8 cellular contexts compared by ENCODE assay signal in genomic region chr3:186566772-186567071, GRCh38. TPM values are rescaled to one million over a fixed set of nuclear protein-coding genes. Genes with fewer than 3 reads are reported as not detected.
DNase-seq lines count a peak whose midpoint lies in the region; ATAC-seq, FAIRE-seq and TF ChIP-seq lines count a peak whose summit lies in the region.

No MANE protein-coding gene starts in this region.

- no peaks in the 10 kb centered on the region for H3K27me3 Mint-ChIP-seq in activated T-cell treated with anti-CD3 and anti-CD28 coated beads, Interleukin-2, amount 50 U/mL, for 24 hours
- H3K27me3 Mint-ChIP-seq in T-cell (no peaks in the 10 kb centered on the region), glutamatergic neuron (ENCODE audit: unreplicated experiment) (peaks cover 11% of the 10 kb centered on the region)

- H3K36me3 ChIP-seq in spleen = peaks cover 0 to 24% (median 3%) of the 10 kb centered on the region in 6 donors

- H3K36me3 Mint-ChIP-seq in activated T-cell treated with anti-CD3 and anti-CD28 coated beads, Interleukin-2, amount 50 U/mL, for 24 hours (ENCODE audit: low read depth) = peaks cover 60% of the 10 kb centered on the region
- peaks cover 16% of the 10 kb centered on the region for H3K36me3 Mint-ChIP-seq in T-cell
- H3K36me3 Mint-ChIP-seq in glutamatergic neuron (ENCODE audit: unreplicated experiment) = no peaks in the 10 kb centered on the region

- CTCF ChIA-PET in T-cell (lab: Charles Lee) = interaction anchor here (1.0 to 1.9 kb wide), 3 partner anchors 48 to 624 kb away, joined by 3 to 5 read pairs (median 4); no protein-coding TSS in a partner anchor

- no peak for FAIRE-seq in H54 (lab: Jason Lieb, UNC)

- peak overlapping the region; percentile 94 for H3K27ac Mint-ChIP-seq in activated T-cell treated with anti-CD3 and anti-CD28 coated beads, Interleukin-2, amount 50 U/mL, for 24 hours
- H3K27ac Mint-ChIP-seq in T-cell = peak overlapping the region; percentile 85 to 93
- H3K27ac Mint-ChIP-seq in glutamatergic neuron (ENCODE audit: unreplicated experiment) = peak overlapping the region; percentile 56

- no peaks in the 10 kb centered on the region for H3K9me3 ChIP-seq in spleen

- POLR2A ChIA-PET in T-cell (lab: Charles Lee) = no interaction called here

- H3K4me3 Mint-ChIP-seq in activated T-cell treated with anti-CD3 and anti-CD28 coated beads, Interleukin-2, amount 50 U/mL, for 24 hours = peak overlapping the region; percentile 93
- H3K4me3 Mint-ChIP-seq in T-cell = peak overlapping the region; percentile 82 to 90 (median 87)
- H3K4me3 Mint-ChIP-seq in glutamatergic neuron (ENCODE audit: unreplicated experiment) = peak overlapping the region; percentile 92

- H3K27me3 ChIP-seq in spleen (replicated peaks in 1 of 7) = no peaks in the 10 kb centered on the region

- H3K9me3 Mint-ChIP-seq in activated T-cell treated with anti-CD3 and anti-CD28 coated beads, Interleukin-2, amount 50 U/mL, for 24 hours = no peaks in the 10 kb centered on the region
- H3K9me3 Mint-ChIP-seq in T-cell = no peaks in the 10 kb centered on the region
- H3K9me3 Mint-ChIP-seq in glutamatergic neuron (ENCODE audit: unreplicated experiment) = peaks cover 4% of the 10 kb centered on the region

- peak overlapping the region; percentile 57 to 94 (median 91) for H3K27ac ChIP-seq in spleen

- ATAC-seq in T-cell (replicated peaks in 1 of 4) (peak in 1 of 4 experiments; percentile 0), HG03432 (IDR thresholded peaks at IDR 0.05; ENCODE audit: unreplicated experiment) (no peak)

- 0 to 2% (median 0%) methylated on average over 7 to 14 of the region's 14 CpGs for WGBS in spleen, 5 donors

- no peak for DNase-seq in activated T-cell treated with anti-CD3 and anti-CD28 coated beads, Interleukin-2, amount 50 U/mL, for 24 hours
- no peak for DNase-seq in activated T-cell treated with anti-CD3 and anti-CD28 coated beads, Interleukin-2, amount 50 U/mL, for 1 hour
- DNase-seq in T-cell (peak in 1 of 34 experiments; percentile 8), glutamatergic neuron (no peak), spleen (no peak), H54 (ENCODE audit: insufficient read length, low spot score) (no peak), NCI-H1930 (lab: John Stamatoyannopoulos, UW) (no peak)

- peaks cover 61% of the 10 kb centered on the region for H3K4me1 Mint-ChIP-seq in activated T-cell treated with anti-CD3 and anti-CD28 coated beads, Interleukin-2, amount 50 U/mL, for 24 hours (ENCODE audit: low read depth)
- H3K4me1 Mint-ChIP-seq in T-cell = peaks cover 75 to 80% (median 79%) of the 10 kb centered on the region in 3 donors
- peaks cover 10% of the 10 kb centered on the region for H3K4me1 Mint-ChIP-seq in glutamatergic neuron (ENCODE audit: low read depth, unreplicated experiment)

- H3K4me1 ChIP-seq in spleen = peaks cover 24 to 88% (median 61%) of the 10 kb centered on the region in 6 donors

- no peak for TF ChIP-seq POLR2A in spleen (IDR thresholded peaks at IDR 0.05)
- TF ChIP-seq POLR2A in H54 (IDR thresholded peaks at IDR 0.05; ENCODE audit: low read depth, low read length) = no peak

- H3K4me3 ChIP-seq in spleen = peak overlapping the region; percentile 58 to 92 (median 72)

- intact Hi-C loops in spleen (cut with DNase I; ENCODE audit: low total_unique reads) = no loop called here

- TF ChIP-seq CTCF in glutamatergic neuron (IDR thresholded peaks at IDR 0.05; ENCODE audit: partially characterized antibody, unreplicated experiment) = no peak
- no peak for TF ChIP-seq CTCF in spleen (IDR thresholded peaks at IDR 0.05 in 8 of 11, conservative IDR thresholded peaks at IDR 0.05 in 3 of 11)

RNA-seq across cellular contexts. Expression of gene TBCCD1, which starts 0.4 kb away (rescaled TPM):
- 10 to 100 TPM; 16.1 to 17.4 (median 16.5) TPM for total RNA-seq in T-cell
- 12.5 TPM for total RNA-seq in glutamatergic neuron (ENCODE audit: unreplicated experiment)
- 10 to 100 TPM in 6 of 7 donors, 1 to 10 TPM in 1; 9.8 to 22.1 (median 14.4) TPM for total RNA-seq in spleen
- polyA plus RNA-seq in spleen = 1 to 10 TPM; 3.7 to 5.1 (median 3.9) TPM

RNA-seq across cellular contexts. Expression of gene DNAJB11, which starts 3.8 kb away (rescaled TPM):
- total RNA-seq in T-cell = 10 to 100 TPM; 28.7 to 65.4 (median 31.7) TPM
- total RNA-seq in glutamatergic neuron (ENCODE audit: unreplicated experiment) = 57.6 TPM
- 10 to 100 TPM; 33.0 to 98.2 (median 48.6) TPM for total RNA-seq in spleen
- 10 to 100 TPM; 27.5 to 29.1 (median 27.8) TPM for polyA plus RNA-seq in spleen

RNA-seq across cellular contexts. Expression of gene CRYGS, which starts 22.5 kb away (rescaled TPM):
- 10 to 100 TPM in 1 of 5 donors, 1 to 10 TPM in 4; 5.5 to 10.4 (median 7.8) TPM for total RNA-seq in T-cell
- 3.7 TPM for total RNA-seq in glutamatergic neuron (ENCODE audit: unreplicated experiment)
- total RNA-seq in spleen = 1 to 10 TPM; 4.2 to 7.7 (median 5.9) TPM
- polyA plus RNA-seq in spleen = 10 to 100 TPM in 2 of 3 donors, 1 to 10 TPM in 1; 7.7 to 24.8 (median 12.1) TPM

RNA-seq across cellular contexts. Expression of gene AHSG, which starts 46.1 kb away (rescaled TPM):
- total RNA-seq in T-cell = 1 to 10 TPM in 3 of 5 donors, not detected in 2; 1.8 to 1.9 (median 1.9) TPM
- not detected for total RNA-seq in glutamatergic neuron (ENCODE audit: unreplicated experiment)
- under 1 TPM in 1 of 7 donors, not detected in 6; 0.30 TPM for total RNA-seq in spleen
- not detected for polyA plus RNA-seq in spleen
